ENCODE assay signal across 14 cellular contexts in genomic region chr2:172986040-172986439, GRCh38.
DNase-seq lines count a peak whose midpoint lies in the region; ATAC-seq, FAIRE-seq and TF ChIP-seq lines count a peak whose summit lies in the region.
"Had no signal": no experiment of that assay in that cellular context is flagged by ENCODE, and none has a peak within 500 bp of the region (broad histone marks: within the 10 kb centered on the region; RNA-seq: fewer than 3 reads in every experiment).

No MANE protein-coding gene starts in this region.

- peak overlapping the region in 11 of 12 donors; percentile 8 to 60 (median 47) for H3K27ac ChIP-seq in heart left ventricle
- H3K27ac ChIP-seq: uterus had no signal

- H3K4me1 ChIP-seq in heart left ventricle = peaks cover 0 to 17% (median 10%) of the 10 kb centered on the region in 12 donors
- H3K4me1 ChIP-seq: uterus had no signal

- H3K4me3 Mint-ChIP-seq in activated naive CD8-positive, alpha-beta T cell = no peak overlapping the region
- H3K4me3 Mint-ChIP-seq: brain, IgD-negative memory B cell had no signal

- TF ChIP-seq CTCF in heart left ventricle (IDR thresholded peaks at IDR 0.05) = no peak

- ATAC-seq in heart left ventricle = no peak
- no peak for ATAC-seq in Right ventricle myocardium inferior

- H3K9me3 ChIP-seq in heart left ventricle = no peaks in the 10 kb centered on the region
- H3K9me3 ChIP-seq: HAP-1, uterus had no signal

- peak overlapping the region; percentile 79 for H3K27ac Mint-ChIP-seq in activated naive CD8-positive, alpha-beta T cell
- H3K27ac Mint-ChIP-seq: brain, IgD-negative memory B cell had no signal

- FAIRE-seq in urothelium cell line (lab: Jason Lieb, UNC) = no peak

- intact Hi-C loops in heart left ventricle (cut with DNase I) = no loop called here
- intact Hi-C loops in Right ventricle myocardium inferior (cut with DNase I) = no loop called here

- no peak for TF ChIP-seq POLR2A in heart left ventricle (IDR thresholded peaks at IDR 0.05)

- peaks cover 0 to 22% (median 2%) of the 10 kb centered on the region in 9 donors for H3K36me3 ChIP-seq in heart left ventricle
- H3K36me3 ChIP-seq: HAP-1, uterus had no signal

- 2 to 9% (median 6%) methylated on average over 2 of the region's 2 CpGs for WGBS in heart left ventricle, 4 donors

- no peaks in the 10 kb centered on the region for H3K36me3 Mint-ChIP-seq in activated naive CD8-positive, alpha-beta T cell
- H3K36me3 Mint-ChIP-seq: IgD-negative memory B cell had no signal

- no peaks in the 10 kb centered on the region for H3K27me3 ChIP-seq in heart left ventricle
- H3K27me3 ChIP-seq: uterus had no signal

- DNase-seq in heart left ventricle (no peak), Right ventricle myocardium inferior (ENCODE audit: missing footprints) (no peak), kidney tubule cell (ENCODE audit: low spot score) (peak; percentile 50), NK-92 (lab: John Stamatoyannopoulos, UW; ENCODE audit: unreplicated experiment) (no peak), NCI-H1105 (lab: John Stamatoyannopoulos, UW) (no peak), urothelium cell line (ENCODE audit: low spot score) (no peak)
- no peak for DNase-seq in activated effector memory CD4-positive, alpha-beta T cell treated with Interleukin-2 at 50 U/mL for 16 hours
- DNase-seq: activated CD8-positive, alpha-beta memory T cell treated with anti-CD3 and anti-CD28 coated beads, Interleukin-2, amount 50 U/mL, for 4 hours; uterus had no signal

- no peak overlapping the region for H3K4me3 ChIP-seq in heart left ventricle
- H3K4me3 ChIP-seq: HAP-1, skin epidermis, uterus had no signal

- H3K9me3 Mint-ChIP-seq in activated naive CD8-positive, alpha-beta T cell (ENCODE audit: low read depth) = no peaks in the 10 kb centered on the region
- H3K9me3 Mint-ChIP-seq: brain, IgD-negative memory B cell had no signal

- peaks cover 2% of the 10 kb centered on the region for H3K27me3 Mint-ChIP-seq in activated naive CD8-positive, alpha-beta T cell

- peaks cover 11% of the 10 kb centered on the region for H3K4me1 Mint-ChIP-seq in activated naive CD8-positive, alpha-beta T cell (ENCODE audit: low read depth)
